In the genomic region with DNA sequence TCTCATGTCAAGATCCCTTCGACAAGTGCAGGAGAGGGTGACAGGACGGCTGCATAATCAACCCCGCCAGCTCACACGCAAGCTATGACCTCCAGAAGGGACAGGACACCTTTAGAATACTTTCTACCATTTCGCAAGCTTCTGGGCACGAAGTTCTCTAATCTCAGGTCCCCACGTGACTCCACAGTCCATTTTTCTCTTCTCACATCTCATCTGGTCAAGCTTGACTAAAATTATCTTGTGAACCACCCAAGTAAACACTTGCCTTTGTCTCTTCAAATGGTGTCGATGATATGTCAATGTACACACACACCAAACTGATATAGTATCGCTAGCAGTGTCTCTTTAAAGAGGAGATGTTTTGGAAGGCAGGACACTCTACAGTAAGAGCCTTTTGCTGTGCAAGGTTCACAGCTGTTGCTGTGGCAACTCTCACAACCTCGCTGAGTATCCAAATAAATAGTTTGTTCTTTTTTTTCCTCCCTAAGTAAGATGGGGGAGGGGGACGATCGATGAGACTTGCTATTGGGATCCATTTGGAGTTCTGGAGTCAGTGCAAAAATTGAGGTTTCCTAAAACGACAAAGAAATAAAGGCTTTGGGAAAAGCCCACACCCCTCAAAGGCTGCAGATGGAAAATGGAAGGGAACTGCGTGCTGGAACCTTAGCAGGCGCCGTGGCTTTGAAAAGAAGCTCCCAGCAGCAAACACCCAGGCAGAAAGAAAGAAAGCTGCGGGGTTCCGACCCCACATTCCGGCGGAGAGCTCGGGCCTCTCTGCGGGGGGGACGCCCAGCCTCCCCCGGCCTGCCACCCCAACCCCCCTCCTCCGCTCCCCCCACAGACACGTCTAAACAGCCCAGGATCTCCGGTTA, we compare ENCODE assay signal across 8 cellular contexts.
DNase-seq lines count a peak whose midpoint lies in the region; ATAC-seq and TF ChIP-seq lines count a peak whose summit lies in the region.

No MANE protein-coding gene starts in this region.

- H3K27ac Mint-ChIP-seq in activated naive CD4-positive, alpha-beta T cell treated with anti-CD3 and anti-CD28 coated beads, Interleukin-2, amount 50 U/mL, for 72 hours = no peak overlapping the region

- peaks cover 74% of the 10 kb centered on the region for H3K27me3 ChIP-seq in foreskin keratinocyte
- H3K27me3 ChIP-seq in parathyroid adenoma (ENCODE audit: control insufficient read depth, insufficient read depth, low read length) = no peaks in the 10 kb centered on the region
- H3K27me3 ChIP-seq in effector memory CD4-positive, alpha-beta T cell (replicated peaks; ENCODE audit: control insufficient read depth, insufficient read depth, low read length, poor library complexity, severe bottlenecking) = peaks cover 10% of the 10 kb centered on the region

- H3K4me1 ChIP-seq in foreskin keratinocyte = no peaks in the 10 kb centered on the region
- no peaks in the 10 kb centered on the region for H3K4me1 ChIP-seq in parathyroid adenoma
- no peaks in the 10 kb centered on the region for H3K4me1 ChIP-seq in effector memory CD4-positive, alpha-beta T cell (ENCODE audit: control insufficient read depth, insufficient read depth, low read length, poor library complexity, severe bottlenecking)

- no peaks in the 10 kb centered on the region for H3K36me3 ChIP-seq in parathyroid adenoma (ENCODE audit: control insufficient read depth, insufficient read depth, low read length)
- no peaks in the 10 kb centered on the region for H3K36me3 ChIP-seq in effector memory CD4-positive, alpha-beta T cell (ENCODE audit: control insufficient read depth, insufficient read depth, low read length)

- ATAC-seq in foreskin keratinocyte = peak; percentile 53
- no peak for ATAC-seq in HG02571 (IDR thresholded peaks at IDR 0.05; ENCODE audit: unreplicated experiment)
- no peak for ATAC-seq in HG02840 (IDR thresholded peaks at IDR 0.05; ENCODE audit: low FRiP score, unreplicated experiment)
- ATAC-seq in activated naive CD4-positive, alpha-beta T cell treated with anti-CD3 and anti-CD28 coated beads, Interleukin-2, amount 50 U/mL, for 72 hours = no peak

- peak overlapping the region; percentile 77 for H3K4me2 ChIP-seq in parathyroid adenoma (ENCODE audit: low read length)

- H3K4me3 ChIP-seq in parathyroid adenoma (ENCODE audit: low read depth, low read length) = peak overlapping the region; percentile 58
- no peak overlapping the region for H3K4me3 ChIP-seq in effector memory CD4-positive, alpha-beta T cell (ENCODE audit: insufficient read depth, low read depth, low read length, poor library complexity, severe bottlenecking)

- TF ChIP-seq CTCF in foreskin keratinocyte (conservative IDR thresholded peaks at IDR 0.05) (no peak), parathyroid adenoma (IDR thresholded peaks at IDR 0.05) (no peak)

- H3K79me2 ChIP-seq in parathyroid adenoma = no peaks in the 10 kb centered on the region

- DNase-seq in DMS53 (lab: John Stamatoyannopoulos, UW) (peak; percentile 85), OCI-M1 (lab: John Stamatoyannopoulos, UW) (peak; percentile 44), foreskin keratinocyte (no peak)
- DNase-seq in activated naive CD4-positive, alpha-beta T cell treated with anti-CD3 and anti-CD28 coated beads, Interleukin-2, amount 50 U/mL, for 72 hours (ENCODE audit: low spot score in 2 of 2) = no peak
- DNase-seq in effector memory CD4-positive, alpha-beta T cell = no peak

- no peaks in the 10 kb centered on the region for H3K36me3 Mint-ChIP-seq in activated naive CD4-positive, alpha-beta T cell treated with anti-CD3 and anti-CD28 coated beads, Interleukin-2, amount 50 U/mL, for 72 hours

- H3K9ac ChIP-seq in parathyroid adenoma = no peak overlapping the region

- H3K9me3 ChIP-seq in parathyroid adenoma (ENCODE audit: control insufficient read depth, low read length) = no peaks in the 10 kb centered on the region
- no peaks in the 10 kb centered on the region for H3K9me3 ChIP-seq in effector memory CD4-positive, alpha-beta T cell (ENCODE audit: control insufficient read depth, low read length)

- no peaks in the 10 kb centered on the region for H3K9me3 Mint-ChIP-seq in activated naive CD4-positive, alpha-beta T cell treated with anti-CD3 and anti-CD28 coated beads, Interleukin-2, amount 50 U/mL, for 72 hours

- peak overlapping the region; percentile 45 for H2AFZ ChIP-seq in parathyroid adenoma

- H3K27ac ChIP-seq in foreskin keratinocyte (no peak overlapping the region), parathyroid adenoma (peak overlapping the region; percentile 62)
- no peak overlapping the region for H3K27ac ChIP-seq in effector memory CD4-positive, alpha-beta T cell (ENCODE audit: insufficient read depth, low read length, poor library complexity, severe bottlenecking)

Comparison
In these comparisons a context has a peak if more than half of its experiments do, and no peak if none do; other contexts are left out.
1. DNase-seq: peak in DMS53 (single experiment) and OCI-M1 (single experiment); none in foreskin keratinocyte (0 of 2), activated naive CD4-positive, alpha-beta T cell treated with anti-CD3 and anti-CD28 coated beads, Interleukin-2, amount 50 U/mL, for 72 hours (0 of 2) and effector memory CD4-positive, alpha-beta T cell (0 of 3).